8 cellular contexts compared by ENCODE assay signal in the genomic region with DNA sequence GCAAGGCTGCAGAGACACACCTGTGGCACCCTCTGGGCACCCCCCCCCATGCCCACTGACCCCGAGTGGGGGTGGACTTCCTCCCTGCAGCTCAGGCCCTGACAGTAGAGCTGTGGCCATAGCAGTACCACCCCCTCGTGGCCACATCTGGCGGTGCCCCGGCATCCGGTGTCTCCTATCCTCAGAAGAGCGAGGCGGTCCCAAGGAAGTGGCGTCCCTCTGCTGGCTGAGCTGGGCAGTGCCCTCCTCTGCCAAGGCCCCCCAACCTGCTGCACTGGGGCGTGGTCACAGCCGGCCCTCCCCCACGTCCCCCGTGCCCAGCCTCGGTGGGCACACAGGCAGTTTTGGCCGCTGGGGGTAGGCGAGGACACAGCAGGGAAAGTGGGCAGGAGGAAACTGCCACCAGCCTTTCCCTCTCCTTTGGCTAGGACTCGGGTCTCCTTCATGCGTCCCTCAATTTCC. TPM values are rescaled to one million over a fixed set of nuclear protein-coding genes. Genes with fewer than 3 reads are reported as not detected.
DNase-seq lines count a peak whose midpoint lies in the region; ATAC-seq, FAIRE-seq and TF ChIP-seq lines count a peak whose summit lies in the region.

No MANE protein-coding gene starts in this region.

- intact Hi-C loops in K562 (cut with micrococcal nuclease), result no loop called here

- TF ChIP-seq POLR2A in K562 (conservative IDR thresholded peaks at IDR 0.05), result no peak

- BruUV-seq in K562 (replicated peaks; lab: Mats Ljungman, UMichigan), result no TSS peak

- CTCF ChIA-PET in K562 (lab: Yijun Ruan, JAX; ENCODE audit: low intra/inter-chr PET ratio), result interaction anchor here (0.6 kb wide), 1 partner anchor 20 kb away, joined by 5 read pairs; no protein-coding TSS in a partner anchor

- 3% methylated on average over 12 of the region's 17 CpGs for whole genome bisulfite sequencing in K562 (ENCODE audit: insufficient coverage, low coverage, missing lambda C conversion rate)

- H3K27ac ChIP-seq in K562 (ENCODE audit: extremely low read depth, low read depth, low read length) (no peak overlapping the region), keratinocyte (ENCODE audit: control insufficient read depth, insufficient read depth, low read length) (no peak overlapping the region)

- H3K4me1 ChIP-seq in K562 (replicated peaks in 1 of 2; ENCODE audit: control insufficient read depth in 2 of 2, insufficient read depth in 2 of 2, low read length in 2 of 2) (peaks cover 0 to 5% of the 10 kb centered on the region in 2 experiments; a peak in 2 of 5 replicates), keratinocyte (ENCODE audit: control insufficient read depth, extremely low read depth, insufficient read depth, low read length) (no peaks in the 10 kb centered on the region)

- dilution Hi-C loops in keratinocyte (cut with MboI; ENCODE audit: extremely low pct_ligation_motif_present, low sequenced_read_pairs), result no loop called here

- H3K9me3 ChIP-seq in K562 (replicated peaks; ENCODE audit: control insufficient read depth, insufficient read depth, low read depth, low read length) (no peaks in the 10 kb centered on the region), keratinocyte (ENCODE audit: control insufficient read depth, low read depth, low read length) (no peaks in the 10 kb centered on the region)

- H2AFZ ChIP-seq in K562 (ENCODE audit: low read depth, low read length), result no peak overlapping the region
- H2AFZ ChIP-seq in keratinocyte (ENCODE audit: control insufficient read depth, low read length), result no peak overlapping the region

- H4K20me1 ChIP-seq in K562 (replicated peaks; ENCODE audit: control insufficient read depth, insufficient read depth, low read length), result 0 out of 2 replicates have a peak, but pooled peaks cover 4% of the 10 kb centered on the region
- no peaks in the 10 kb centered on the region for H4K20me1 ChIP-seq in keratinocyte (ENCODE audit: control insufficient read depth, extremely low read depth, insufficient read depth, low read length)

- H3K9me1 ChIP-seq in K562 (ENCODE audit: control insufficient read depth, insufficient read depth, low read length) (no peaks in the 10 kb centered on the region), keratinocyte (ENCODE audit: control insufficient read depth, extremely low read depth, insufficient read depth, low read length) (no peaks in the 10 kb centered on the region)

- peak; percentile 74 for ATAC-seq in GM19397 (IDR thresholded peaks at IDR 0.05; ENCODE audit: unreplicated experiment)
- peak; percentile 98 for ATAC-seq in K562

- H3K9ac ChIP-seq in K562 (ENCODE audit: insufficient read depth in 1 of 2, low read depth in 2 of 2, low read length in 2 of 2) (no peak overlapping the region), keratinocyte (ENCODE audit: control insufficient read depth, extremely low read depth, insufficient read depth, low read length) (no peak overlapping the region)

- H3K27me3 ChIP-seq in K562 (ENCODE audit: control insufficient read depth in 2 of 2, insufficient read depth in 2 of 2, low read length in 2 of 2) (peaks cover 3 to 66% of the 10 kb centered on the region in 2 experiments), keratinocyte (ENCODE audit: control insufficient read depth, extremely low read depth, insufficient read depth, low read length) (peaks cover 23% of the 10 kb centered on the region)

- in situ Hi-C loops in K562 (cut with MboI), result no loop called here

- no peak overlapping the region for H3K4me2 ChIP-seq in K562 (ENCODE audit: insufficient read depth, low read length)
- H3K4me2 ChIP-seq in keratinocyte (ENCODE audit: control insufficient read depth, extremely low read depth, insufficient read depth, low read depth, low read length), result no peak overlapping the region

- no peaks in the 10 kb centered on the region for H3K79me2 ChIP-seq in K562 (ENCODE audit: control insufficient read depth, insufficient read depth, low read length)
- H3K79me2 ChIP-seq in keratinocyte (ENCODE audit: control insufficient read depth, insufficient read depth, low read length), result no peaks in the 10 kb centered on the region

- POLR2A ChIA-PET in K562 (lab: Yijun Ruan, JAX), result interaction anchor here (0.8 to 1.0 kb wide), 3 partner anchors 20 to 48 kb away, joined by 3 read pairs; no protein-coding TSS in a partner anchor

- H3K4me3 ChIP-seq in K562, result no peak overlapping the region
- no peak overlapping the region for H3K4me3 ChIP-seq in keratinocyte (ENCODE audit: control insufficient read depth in 2 of 3, extremely low read depth in 1 of 3, insufficient read depth in 2 of 3, low read depth in 1 of 3, low read length in 3 of 3)

- FAIRE-seq in K562 (lab: Jason Lieb, UNC) (no peak), keratinocyte (lab: Jason Lieb, UNC) (no peak)

- peak; percentile 67 to 83 for TF ChIP-seq RAD21 in K562 (CRISPR knock-in tag; conservative IDR thresholded peaks at IDR 0.05 in 1 of 2, IDR thresholded peaks at IDR 0.05 in 1 of 2)

- TF ChIP-seq CTCF in K562 (IDR thresholded peaks at IDR 0.05 in 2 of 3, conservative IDR thresholded peaks at IDR 0.05 in 1 of 3; ENCODE audit: insufficient read depth in 2 of 3, low read depth in 1 of 3, low read length in 3 of 3), result peak; percentile 85 to 98 (median 90)
- TF ChIP-seq CTCF in keratinocyte (optimal IDR thresholded peaks at IDR 0.05 in 1 of 3, IDR thresholded peaks at IDR 0.05 in 1 of 3, conservative IDR thresholded peaks at IDR 0.05 in 1 of 3; ENCODE audit: extremely low read depth in 1 of 3, insufficient read depth in 2 of 3, low read length in 3 of 3), result peak; percentile 54 to 81 (median 69)

- no peak for TF ChIP-seq EP300 in K562 (IDR thresholded peaks at IDR 0.05; ENCODE audit: low read length)

- H3K36me3 ChIP-seq in K562 (ENCODE audit: control insufficient read depth, insufficient read depth, low read length) (no peaks in the 10 kb centered on the region), keratinocyte (ENCODE audit: control insufficient read depth in 2 of 2, extremely low read depth in 1 of 2, insufficient read depth in 2 of 2, low read length in 2 of 2) (no peaks in the 10 kb centered on the region)

- DNase-seq in C1 segment of cervical spinal cord (lab: John Stamatoyannopoulos, UW) (peak in 9 of 14 donors; percentile 4 to 65 (median 19)), MV-4-11 (lab: John Stamatoyannopoulos, UW) (peak; percentile 88), SW 1271 (lab: John Stamatoyannopoulos, UW) (peak; percentile 51 to 66), K562 (ENCODE audit: extremely low read depth in 1 of 4, low spot score in 3 of 4) (peak; percentile 68 to 75 (median 72)), keratinocyte (ENCODE audit: low read depth, low spot score) (no peak), NCI-H510A treated with DMSO at 0.1 percent for 48 hours (lab: John Stamatoyannopoulos, UW) (no peak)
- DNase-seq in stimulated activated CD4-positive, alpha-beta T cell treated with anti-CD3 and anti-CD28 coated beads, Interleukin-2, amount 100 ng/mL, for 48 hours, result peak; percentile 65 to 66

RNA-seq across cellular contexts. Expression of a gene that starts 6.0 kb away (rescaled TPM):
- 0.32 TPM in 1 of 2 replicates, not detected in the other for total RNA-seq in K562 (2011; cell fraction: chromatin; rRNA removed; ENCODE audit: low replicate concordance)
- total RNA-seq in K562 (2011; cell fraction: nucleolus; rRNA removed), result not detected in 2 replicates
- not detected in 2 replicates for total RNA-seq in K562 (2011; cell fraction: nucleoplasm; rRNA removed)
- total RNA-seq in K562 (2014; rRNA removed) (not detected in 2 replicates), K562 (2014; rRNA removed; fragmentation: Illumina TruSeq; extraction: Trizol) (not detected in 2 replicates), K562 (2015; rRNA removed; fragmentation: Illumina TruSeq; extraction: Trizol) (not detected in 2 replicates), K562 (2021) (not detected in 2 replicates)
- polyA plus RNA-seq in K562 (2011; rRNA removed) (0.04 TPM in 1 of 2 replicates, not detected in the other), K562 (2014; fragmentation: Illumina TruSeq; extraction: Trizol) (not detected in 2 replicates), K562 (2014; fragmentation: Nextera tagmentation; extraction: Ambion mirVana) (not detected), K562 (2014; rRNA removed) (not detected in 2 replicates), keratinocyte (0.32 TPM in 1 of 3 replicates, not detected in the others)
- polyA plus RNA-seq in K562 (2011; cell fraction: cytosol; rRNA removed), result 0.03 TPM in 1 of 2 replicates, not detected in the other
- polyA plus RNA-seq in K562 (2011; cell fraction: nucleus; rRNA removed), result 0.28 TPM in 1 of 2 replicates, not detected in the other
- polyA plus RNA-seq in K562 (2012), result 0.46 TPM in 1 of 2 replicates, not detected in the other
- 0.14 TPM in 1 of 2 replicates, not detected in the other for polyA minus RNA-seq in K562 (2011; rRNA and poly(A)+ RNA removed)
- not detected in 2 replicates for polyA minus RNA-seq in K562 (2011; cell fraction: cytosol; rRNA and poly(A)+ RNA removed)
- not detected in 2 replicates for polyA minus RNA-seq in K562 (2011; cell fraction: nucleus; rRNA and poly(A)+ RNA removed)
- not detected for polyA plus RNA-seq in keratinocyte (2011; ENCODE audit: low read depth)
- polyA plus RNA-seq in keratinocyte (2011; cell fraction: cytosol; rRNA removed), result 0.10 and 0.11 TPM in 2 replicates
- polyA plus RNA-seq in keratinocyte (2011; cell fraction: nucleus; rRNA removed), result 0.49 and 0.96 TPM in 2 replicates
- not detected in 2 replicates for polyA plus RNA-seq in keratinocyte (2012; ENCODE audit: low replicate concordance)
- 0.07 TPM in 1 of 3 replicates, not detected in the others for polyA minus RNA-seq in keratinocyte
- not detected for polyA minus RNA-seq in keratinocyte (2011; cell fraction: cytosol; rRNA and poly(A)+ RNA removed)
- not detected in 2 replicates for polyA minus RNA-seq in keratinocyte (2011; cell fraction: nucleus; rRNA and poly(A)+ RNA removed)

RNA-seq across cellular contexts. Expression of a gene that starts 42.7 kb away (rescaled TPM):
- 1.0 TPM in 1 of 2 replicates, not detected in the other for total RNA-seq in K562 (2011; cell fraction: chromatin; rRNA removed; ENCODE audit: low replicate concordance)
- not detected in 2 replicates for total RNA-seq in K562 (2011; cell fraction: nucleolus; rRNA removed)
- not detected in 2 replicates for total RNA-seq in K562 (2011; cell fraction: nucleoplasm; rRNA removed)
- total RNA-seq in K562 (2014; rRNA removed) (not detected in 2 replicates), K562 (2014; rRNA removed; fragmentation: Illumina TruSeq; extraction: Trizol) (0.22 TPM in 1 of 2 replicates, not detected in the other), K562 (2015; rRNA removed; fragmentation: Illumina TruSeq; extraction: Trizol) (not detected in 2 replicates), K562 (2021) (0.33 and 0.38 TPM in 2 replicates)
- polyA plus RNA-seq in K562 (2011; rRNA removed) (0.09 TPM in 1 of 2 replicates, not detected in the other), K562 (2014; fragmentation: Illumina TruSeq; extraction: Trizol) (0.09 TPM in 1 of 2 replicates, not detected in the other), K562 (2014; fragmentation: Nextera tagmentation; extraction: Ambion mirVana) (under 1 TPM in 1 of 2 experiments, not detected in 1; 0.06 TPM), K562 (2014; rRNA removed) (0.30 TPM in 1 of 2 replicates, not detected in the other), keratinocyte (0.33 to 0.45 TPM in 2 of 3 replicates, not detected in the other)
- polyA plus RNA-seq in K562 (2011; cell fraction: cytosol; rRNA removed), result 0.04 TPM in 1 of 2 replicates, not detected in the other
- 0.28 TPM in 1 of 2 replicates, not detected in the other for polyA plus RNA-seq in K562 (2011; cell fraction: nucleus; rRNA removed)
- polyA plus RNA-seq in K562 (2012), result 0.29 and 2.7 TPM in 2 replicates
- 1.9 TPM in 1 of 2 replicates, not detected in the other for polyA minus RNA-seq in K562 (2011; rRNA and poly(A)+ RNA removed)
- not detected in 2 replicates for polyA minus RNA-seq in K562 (2011; cell fraction: cytosol; rRNA and poly(A)+ RNA removed)
- 0.44 TPM in 1 of 2 replicates, not detected in the other for polyA minus RNA-seq in K562 (2011; cell fraction: nucleus; rRNA and poly(A)+ RNA removed)
- 0.65 TPM for polyA plus RNA-seq in keratinocyte (2011; ENCODE audit: low read depth)
- polyA plus RNA-seq in keratinocyte (2011; cell fraction: cytosol; rRNA removed), result 0.10 and 0.15 TPM in 2 replicates
- 2.5 and 3.0 TPM in 2 replicates for polyA plus RNA-seq in keratinocyte (2011; cell fraction: nucleus; rRNA removed)
- polyA plus RNA-seq in keratinocyte (2012; ENCODE audit: low replicate concordance), result 0.65 TPM in 1 of 2 replicates, not detected in the other
- polyA minus RNA-seq in keratinocyte, result 1.4 to 2.7 TPM in 2 of 3 replicates, not detected in the other
- polyA minus RNA-seq in keratinocyte (2011; cell fraction: cytosol; rRNA and poly(A)+ RNA removed), result not detected
- polyA minus RNA-seq in keratinocyte (2011; cell fraction: nucleus; rRNA and poly(A)+ RNA removed), result 4.7 and 13.5 TPM in 2 replicates

Comparison
In these comparisons a context has a peak if more than half of its experiments do, and no peak if none do; other contexts are left out.
1. DNase-seq: peak in C1 segment of cervical spinal cord (9 of 14), MV-4-11 (single experiment), SW 1271 (2 of 2), K562 (4 of 4) and stimulated activated CD4-positive, alpha-beta T cell treated with anti-CD3 and anti-CD28 coated beads, Interleukin-2, amount 100 ng/mL, for 48 hours (2 of 2); none in keratinocyte (single experiment) and NCI-H510A treated with DMSO at 0.1 percent for 48 hours (single experiment).